Comparison of ENCODE assay signal across 13 cellular contexts in the genomic region with DNA sequence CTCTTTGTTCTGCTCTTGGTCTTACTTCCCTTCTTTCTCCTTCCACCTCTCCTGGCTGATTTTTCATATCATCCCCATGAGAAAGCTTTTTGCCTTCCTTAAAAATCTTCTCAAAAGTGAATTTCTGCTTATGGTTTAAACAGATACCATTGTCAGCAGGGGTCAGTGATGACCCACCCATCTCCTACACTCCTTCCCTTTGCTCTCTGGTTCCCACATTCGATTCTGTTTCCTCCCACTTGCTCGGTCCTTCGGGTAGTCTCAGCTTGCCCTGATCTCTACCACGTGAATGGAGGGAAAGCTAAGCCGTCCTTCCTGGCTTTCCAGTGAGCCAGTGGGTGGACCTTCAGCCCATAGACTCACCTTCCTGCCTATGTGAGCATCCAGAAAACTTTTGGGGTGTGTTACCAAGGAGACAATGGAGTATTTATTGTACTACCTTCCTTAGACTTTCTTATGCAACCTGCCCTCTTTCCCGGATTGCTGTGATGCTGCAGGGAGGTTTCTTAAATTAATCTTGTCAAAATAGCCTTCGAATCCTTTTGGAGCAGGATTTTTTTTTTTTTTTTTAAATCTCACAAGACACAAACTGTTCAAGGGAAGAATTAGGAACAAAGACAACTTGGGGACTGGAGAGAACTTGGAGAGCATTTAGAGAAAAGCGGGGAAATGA.
DNase-seq lines count a peak whose midpoint lies in the region; TF ChIP-seq lines count a peak whose summit lies in the region.
"Had no signal": no experiment of that assay in that cellular context is flagged by ENCODE, and none has a peak within 500 bp of the region (broad histone marks: within the 10 kb centered on the region; RNA-seq: fewer than 3 reads in every experiment).

No MANE protein-coding gene starts in this region.

- in situ Hi-C loops in astrocyte of the spinal cord (cut with HindIII; ENCODE audit: low sequenced_read_pairs), result no loop called here

- no peak overlapping the region for H3K14ac ChIP-seq in mesenchymal stem cell (ENCODE audit: low read length in 2 of 2)

- no peak for DNase-seq in A673 (ENCODE audit: low spot score)
- no peak for DNase-seq in HFFc6
- peak; percentile 33 for DNase-seq in astrocyte of the spinal cord (ENCODE audit: low read depth, low spot score)
- no peak for DNase-seq in mesenchymal stem cell
- no peak for DNase-seq in ecto neural progenitor cell (ENCODE audit: low spot score)
- no peak for DNase-seq in GM19240 (ENCODE audit: insufficient read length, low spot score)
- no peak for DNase-seq in Calu3
- DNase-seq in activated CD4-positive, alpha-beta T cell treated with anti-CD3 and anti-CD28 coated beads, Interleukin-2, amount 50 U/mL, for 48 hours, result no peak
- DNase-seq: activated CD4-positive, alpha-beta T cell treated with anti-CD3 and anti-CD28 coated beads, Interleukin-2, amount 50 U/mL, for 4 hours; colonic mucosa; NCI-H748 treated with DMSO at 0.1 percent for 48 hours; small intestine had no signal

- H3K9ac ChIP-seq in mesenchymal stem cell (ENCODE audit: low read length), result peak overlapping the region; percentile 48

- H3K79me1 ChIP-seq in mesenchymal stem cell (replicated peaks; ENCODE audit: low read length, poor library complexity, severe bottlenecking), result no peaks in the 10 kb centered on the region

- BruUV-seq in A673 (replicated peaks; lab: Mats Ljungman, UMichigan), result no TSS peak
- no TSS peak for BruUV-seq in Calu3 (replicated peaks; lab: Mats Ljungman, UMichigan)

- CTCF ChIA-PET in A673 (lab: Charles Lee), result no interaction called here
- CTCF ChIA-PET in Calu3 (lab: Charles Lee), result interaction anchor here (0.7 to 0.8 kb wide), 2 partner anchors 379 to 563 kb away, joined by 3 read pairs; no protein-coding TSS in a partner anchor

- H3K27me3 ChIP-seq in A673 (replicated peaks; ENCODE audit: insufficient read depth, low read depth, low read length, poor library complexity) (no peaks in the 10 kb centered on the region), mesenchymal stem cell (ENCODE audit: control insufficient read depth in 1 of 2, insufficient read depth in 1 of 2, low read length in 2 of 2) (no peaks in the 10 kb centered on the region)
- H3K27me3 ChIP-seq: colonic mucosa had no signal

- WGBS in mesenchymal stem cell, result 72% methylated on average over 6 of the region's 8 CpGs

- peak overlapping the region in 1 of 2 experiments; percentile 8 for H2BK12ac ChIP-seq in mesenchymal stem cell (ENCODE audit: low read length in 2 of 2)

- H3K36me3 ChIP-seq in A673 (ENCODE audit: insufficient read depth, low read length, poor library complexity, severe bottlenecking) (no peaks in the 10 kb centered on the region), mesenchymal stem cell (ENCODE audit: control insufficient read depth in 1 of 2, insufficient read depth in 2 of 2, low read depth in 1 of 2, low read length in 2 of 2) (no peaks in the 10 kb centered on the region)
- H3K36me3 ChIP-seq: colonic mucosa had no signal

- no peak overlapping the region for H2BK5ac ChIP-seq in mesenchymal stem cell (ENCODE audit: low read depth, low read length, poor library complexity, severe bottlenecking)

- H3K4me1 ChIP-seq in A673 (ENCODE audit: insufficient read depth, low read length, poor library complexity, severe bottlenecking) (peaks cover 16% of the 10 kb centered on the region), mesenchymal stem cell (ENCODE audit: control insufficient read depth, insufficient read depth, low read depth, low read length) (peaks cover 11% of the 10 kb centered on the region)
- H3K4me1 ChIP-seq: colonic mucosa had no signal

- no peak overlapping the region for H3K4me3 Mint-ChIP-seq in HFFc6
- H3K4me3 Mint-ChIP-seq in Calu3 (ENCODE audit: low read depth, unreplicated experiment), result no peak overlapping the region

- TF ChIP-seq CTCF in A673 (conservative IDR thresholded peaks at IDR 0.05; ENCODE audit: low read depth, low read length), result no peak
- no peak for TF ChIP-seq CTCF in HFFc6 (IDR thresholded peaks at IDR 0.05)
- no peak for TF ChIP-seq CTCF in astrocyte of the spinal cord (IDR thresholded peaks at IDR 0.05; ENCODE audit: low read depth, low read length)
- TF ChIP-seq CTCF in Calu3 (IDR thresholded peaks at IDR 0.05; ENCODE audit: unreplicated experiment), result no peak

- no peak overlapping the region for H3K23ac ChIP-seq in mesenchymal stem cell (ENCODE audit: low read length in 2 of 2)

- no peak overlapping the region for H2BK120ac ChIP-seq in mesenchymal stem cell (ENCODE audit: low read depth, low read length)

- no peak overlapping the region for H3K18ac ChIP-seq in mesenchymal stem cell (ENCODE audit: low read depth in 1 of 2, low read length in 2 of 2)

- H4K8ac ChIP-seq in mesenchymal stem cell (ENCODE audit: low read length), result no peak overlapping the region

- no peak overlapping the region for H2AK5ac ChIP-seq in mesenchymal stem cell (ENCODE audit: low read length, severe bottlenecking)

- H3K9me3 Mint-ChIP-seq in HFFc6 (no peaks in the 10 kb centered on the region), Calu3 (ENCODE audit: low read depth, unreplicated experiment) (no peaks in the 10 kb centered on the region)
- H3K9me3 Mint-ChIP-seq: stimulated activated naive CD8-positive, alpha-beta T cell treated with anti-CD3 and anti-CD28 coated beads, Interleukin-15, amount 100 ng/mL, for 72 hours had no signal

- peak overlapping the region; percentile 44 for H3K27ac Mint-ChIP-seq in HFFc6
- H3K27ac Mint-ChIP-seq in Calu3 (ENCODE audit: unreplicated experiment), result no peak overlapping the region

- H3K9me3 ChIP-seq in A673 (ENCODE audit: low read depth, low read length, poor library complexity, severe bottlenecking) (no peaks in the 10 kb centered on the region), mesenchymal stem cell (ENCODE audit: control insufficient read depth, low read length) (no peaks in the 10 kb centered on the region)
- H3K9me3 ChIP-seq: colonic mucosa had no signal

- intact Hi-C loops in A673 (cut with micrococcal nuclease; ENCODE audit: unreplicated experiment) (no loop called here), Calu3 (cut with micrococcal nuclease; ENCODE audit: unreplicated experiment) (no loop called here)

- POLR2A ChIA-PET in A673 (lab: Charles Lee; ENCODE audit: low non-redundant PET), result no interaction called here

- H3K4me3 ChIP-seq in A673 (ENCODE audit: low read depth, low read length, poor library complexity, severe bottlenecking) (no peak overlapping the region), astrocyte of the spinal cord (ENCODE audit: low read depth, low read length) (no peak overlapping the region), mesenchymal stem cell (ENCODE audit: insufficient read depth in 1 of 2, low read depth in 1 of 2, low read length in 2 of 2) (no peak overlapping the region)
- H3K4me3 ChIP-seq: colonic mucosa had no signal

- H3K36me3 Mint-ChIP-seq in HFFc6 (ENCODE audit: low read depth) (no peaks in the 10 kb centered on the region), Calu3 (ENCODE audit: insufficient read depth, unreplicated experiment) (no peaks in the 10 kb centered on the region)

- H3K27me3 Mint-ChIP-seq in HFFc6 (ENCODE audit: insufficient read depth), result no peaks in the 10 kb centered on the region; the same call in none of the 2 replicates
- peaks cover 2% of the 10 kb centered on the region for H3K27me3 Mint-ChIP-seq in Calu3 (ENCODE audit: unreplicated experiment)

- no peak overlapping the region for H2BK15ac ChIP-seq in mesenchymal stem cell (ENCODE audit: low read depth, poor library complexity, severe bottlenecking)

- H3K27ac ChIP-seq in A673 (ENCODE audit: low read depth, low read length, poor library complexity, severe bottlenecking) (peak overlapping the region; percentile 69), mesenchymal stem cell (ENCODE audit: low read length, poor library complexity, severe bottlenecking) (peak overlapping the region; percentile 53)
- H3K27ac ChIP-seq: colonic mucosa had no signal

- H3K4me1 Mint-ChIP-seq in HFFc6 (ENCODE audit: low read depth), result peaks cover 25% of the 10 kb centered on the region
- peaks cover 9% of the 10 kb centered on the region for H3K4me1 Mint-ChIP-seq in Calu3 (ENCODE audit: low read depth, unreplicated experiment)

- H3K4me2 ChIP-seq in mesenchymal stem cell (ENCODE audit: low read length, poor library complexity, severe bottlenecking), result no peak overlapping the region

- H4K91ac ChIP-seq in mesenchymal stem cell (ENCODE audit: low read length), result no peak overlapping the region

- no peak overlapping the region for H2AFZ ChIP-seq in mesenchymal stem cell (ENCODE audit: low read depth, low read length)

- H3K4ac ChIP-seq in mesenchymal stem cell (ENCODE audit: low read depth in 1 of 2, low read length in 2 of 2), result no peak overlapping the region
